Comparison of ENCODE assay signal across 10 cellular contexts in genomic region chr5:74042559-74043357, GRCh38.
DNase-seq lines count a peak whose midpoint lies in the region; ATAC-seq, FAIRE-seq and TF ChIP-seq lines count a peak whose summit lies in the region.
"Had no signal": no experiment of that assay in that cellular context is flagged by ENCODE, and none has a peak within 500 bp of the region (broad histone marks: within the 10 kb centered on the region; RNA-seq: fewer than 3 reads in every experiment).

No MANE protein-coding gene starts in this region.

- H3K4me1 Mint-ChIP-seq in natural killer cell = no peaks in the 10 kb centered on the region

- DNase-seq in AG04449 (ENCODE audit: low read depth, low spot score) (peak; percentile 46), HTR-8/SVneo (ENCODE audit: insufficient read length, low spot score) (peak; percentile 56), dedifferentiated amniotic fluid mesenchymal stem cell (ENCODE audit: extremely low spot score) (peak; percentile 68), mucosa of gallbladder (ENCODE audit: low spot score) (peak; percentile 30), NCI-H1694 treated with DMSO at 0.1 percent for 48 hours (lab: John Stamatoyannopoulos, UW) (no peak), natural killer cell (no peak)
- DNase-seq in activated CD4-positive, alpha-beta T cell treated with anti-CD3 and anti-CD28 coated beads, Interleukin-2, amount 50 U/mL, for 48 hours = no peak
- DNase-seq: spleen; stimulated activated CD8-positive, alpha-beta memory T cell treated with anti-CD3 and anti-CD28 coated beads, Interleukin-4, amount 100 ng/mL, for 48 hours had no signal

- TF ChIP-seq CTCF in AG04449 (IDR thresholded peaks at IDR 0.05; ENCODE audit: insufficient read depth, low read length, missing control alignments) = no peak
- TF ChIP-seq CTCF in natural killer cell (IDR thresholded peaks at IDR 0.05) = no peak

- no peak overlapping the region for H3K4me3 Mint-ChIP-seq in natural killer cell

- no peak overlapping the region for H3K4me3 ChIP-seq in AG04449 (ENCODE audit: low read depth, low read length)
- H3K4me3 ChIP-seq: spleen had no signal

- FAIRE-seq in HTR-8/SVneo (lab: Jason Lieb, UNC) = peak; percentile 54

- peaks cover 0 to 2% of the 10 kb centered on the region in 2 donors for H3K27me3 Mint-ChIP-seq in natural killer cell (ENCODE audit: low read depth in 2 of 2)

- H3K36me3 Mint-ChIP-seq in natural killer cell = no peaks in the 10 kb centered on the region

- no peaks in the 10 kb centered on the region for H3K9me3 Mint-ChIP-seq in natural killer cell

- ATAC-seq in GM19328 (IDR thresholded peaks at IDR 0.05; ENCODE audit: unreplicated experiment) (no peak), natural killer cell (no peak)

- H3K27ac Mint-ChIP-seq in natural killer cell = no peak overlapping the region

- intact Hi-C loops in natural killer cell (cut with micrococcal nuclease) = no loop called here

- CTCF ChIA-PET in AG04449 (lab: Yijun Ruan, JAX) = interaction anchor here (0.7 to 1.2 kb wide), 2 partner anchors 75 to 140 kb away, joined by 3 read pairs; no protein-coding TSS in a partner anchor

- POLR2A ChIA-PET in AG04449 (lab: Yijun Ruan, JAX) = no interaction called here

Comparison
In these comparisons a context has a peak if more than half of its experiments do, and no peak if none do; other contexts are left out.
1. DNase-seq: peak in AG04449 (single experiment), HTR-8/SVneo (single experiment), dedifferentiated amniotic fluid mesenchymal stem cell (single experiment) and mucosa of gallbladder (single experiment); none in activated CD4-positive, alpha-beta T cell treated with anti-CD3 and anti-CD28 coated beads, Interleukin-2, amount 50 U/mL, for 48 hours (0 of 2), NCI-H1694 treated with DMSO at 0.1 percent for 48 hours (single experiment) and natural killer cell (single experiment).